In the genomic region with DNA sequence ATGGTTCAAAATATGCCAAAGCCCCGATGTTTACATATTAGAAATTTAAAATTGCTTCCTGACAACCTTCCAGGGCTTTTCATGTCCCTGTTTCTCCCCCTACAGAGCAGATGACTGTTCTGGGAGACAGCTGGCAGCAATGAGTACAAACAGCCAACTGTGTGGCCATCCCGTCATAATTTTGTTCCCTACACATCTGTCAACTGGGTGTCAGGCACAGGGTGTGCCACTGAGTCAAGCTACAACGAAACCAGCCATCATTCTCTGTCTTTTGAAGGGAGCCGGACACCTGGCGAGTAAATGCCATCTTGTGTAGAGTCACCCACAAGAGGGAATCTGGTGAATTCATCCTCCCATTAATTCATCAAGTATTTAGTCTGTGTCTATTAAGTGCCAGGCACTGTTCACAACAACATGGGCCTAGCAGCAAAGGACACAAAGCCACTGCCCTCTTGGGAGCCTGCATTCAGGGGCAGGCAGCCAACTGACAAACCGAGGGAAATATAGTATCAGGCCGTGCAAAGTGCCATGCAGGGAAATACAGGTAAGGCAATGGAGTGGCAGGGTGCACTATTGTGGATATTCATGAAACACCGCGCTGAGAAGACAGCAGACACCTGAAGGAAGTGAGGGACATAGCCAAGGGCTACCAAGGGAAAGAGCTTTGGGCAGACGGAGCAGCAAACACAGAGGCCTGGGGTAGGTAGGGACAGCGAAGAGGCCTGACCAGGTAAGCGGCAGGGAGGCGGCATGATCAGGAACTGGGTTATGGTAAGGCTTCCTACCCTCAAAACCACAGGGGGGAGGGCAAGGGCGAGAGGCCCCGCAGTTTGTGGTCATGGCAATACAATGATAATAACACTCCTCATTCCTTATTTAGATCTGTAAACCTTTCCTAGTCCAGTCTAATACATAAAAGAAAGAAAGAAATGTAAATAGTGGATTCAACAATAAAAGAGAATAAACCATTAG, we compare ENCODE assay signal across 10 cellular contexts.
DNase-seq lines count a peak whose midpoint lies in the region; ATAC-seq and TF ChIP-seq lines count a peak whose summit lies in the region.
"Had no signal": no experiment of that assay in that cellular context is flagged by ENCODE, and none has a peak within 500 bp of the region (broad histone marks: within the 10 kb centered on the region; RNA-seq: fewer than 3 reads in every experiment).

No MANE protein-coding gene starts in this region.

- no peaks in the 10 kb centered on the region for H3K27me3 Mint-ChIP-seq in T-helper 2 cell treated with Interferon-gamma antibody and Interleukin-4, amounts not matched to agents 5 μg/mL and 100 μg/mL, for 36 hours (ENCODE audit: low read depth)
- peaks cover 13% of the 10 kb centered on the region for H3K27me3 Mint-ChIP-seq in endothelial cell (ENCODE audit: unreplicated experiment)

- H3K4me1 Mint-ChIP-seq in T-helper 2 cell treated with Interferon-gamma antibody and Interleukin-4, amounts not matched to agents 5 μg/mL and 100 μg/mL, for 36 hours (ENCODE audit: low read depth): peaks cover 82% of the 10 kb centered on the region
- H3K4me1 Mint-ChIP-seq in endothelial cell (ENCODE audit: unreplicated experiment): peaks cover 87% of the 10 kb centered on the region

- DNase-seq in NOMO-1 treated with DMSO at 0.1 percent for 48 hours (lab: John Stamatoyannopoulos, UW; ENCODE audit: unreplicated experiment): peak; percentile 17
- no peak for DNase-seq in NOMO-1 treated with dmso at 0.1 percent for 144 hours (lab: John Stamatoyannopoulos, UW; ENCODE audit: unreplicated experiment)
- no peak for DNase-seq in T-helper 2 cell treated with Interferon-gamma antibody and Interleukin-4, amounts not matched to agents 5 μg/mL and 100 μg/mL, for 36 hours (ENCODE audit: low spot score)
- DNase-seq in endothelial cell (ENCODE audit: low spot score): no peak
- DNase-seq in stimulated activated naive CD4-positive, alpha-beta T cell treated with Interleukin-2 at 50 U/mL for 16 hours (lab: John Stamatoyannopoulos, UW): peak; percentile 34
- no peak for DNase-seq in left ventricle myocardium superior
- DNase-seq: esophagus squamous epithelium, NCI-H2029 had no signal

- peak overlapping the region; percentile 97 for H3K27ac Mint-ChIP-seq in T-helper 2 cell treated with Interferon-gamma antibody and Interleukin-4, amounts not matched to agents 5 μg/mL and 100 μg/mL, for 36 hours
- H3K27ac Mint-ChIP-seq in endothelial cell (ENCODE audit: unreplicated experiment): peak overlapping the region; percentile 32

- H3K9me3 Mint-ChIP-seq in T-helper 2 cell treated with Interferon-gamma antibody and Interleukin-4, amounts not matched to agents 5 μg/mL and 100 μg/mL, for 36 hours: peaks cover 2% of the 10 kb centered on the region
- no peaks in the 10 kb centered on the region for H3K9me3 Mint-ChIP-seq in endothelial cell (ENCODE audit: unreplicated experiment)

- intact Hi-C loops in left ventricle myocardium superior (cut with micrococcal nuclease): no loop called here

- peaks cover 50% of the 10 kb centered on the region for H3K36me3 Mint-ChIP-seq in T-helper 2 cell treated with Interferon-gamma antibody and Interleukin-4, amounts not matched to agents 5 μg/mL and 100 μg/mL, for 36 hours (ENCODE audit: low read depth)
- H3K36me3 Mint-ChIP-seq in endothelial cell (ENCODE audit: low read depth, unreplicated experiment): peaks cover 38% of the 10 kb centered on the region

- no peak for TF ChIP-seq CTCF in endothelial cell (IDR thresholded peaks at IDR 0.05; ENCODE audit: unreplicated experiment)

- ATAC-seq in GM19455 (IDR thresholded peaks at IDR 0.05; ENCODE audit: unreplicated experiment) (no peak), GM18502 (IDR thresholded peaks at IDR 0.05; ENCODE audit: poor library complexity, unreplicated experiment) (no peak), left ventricle myocardium superior (no peak)

- peak overlapping the region; percentile 76 for H3K4me3 Mint-ChIP-seq in T-helper 2 cell treated with Interferon-gamma antibody and Interleukin-4, amounts not matched to agents 5 μg/mL and 100 μg/mL, for 36 hours
- H3K4me3 Mint-ChIP-seq in endothelial cell (ENCODE audit: unreplicated experiment): peak overlapping the region; percentile 52

Comparison
In these comparisons a context has a peak if more than half of its experiments do, and no peak if none do; other contexts are left out.
1. DNase-seq: peak in NOMO-1 treated with DMSO at 0.1 percent for 48 hours (single experiment) and stimulated activated naive CD4-positive, alpha-beta T cell treated with Interleukin-2 at 50 U/mL for 16 hours (single experiment); none in NOMO-1 treated with dmso at 0.1 percent for 144 hours (single experiment), T-helper 2 cell treated with Interferon-gamma antibody and Interleukin-4, amounts not matched to agents 5 μg/mL and 100 μg/mL, for 36 hours (single experiment), endothelial cell (single experiment) and left ventricle myocardium superior (single experiment).